27 cellular contexts compared by ENCODE assay signal in the genomic region with DNA sequence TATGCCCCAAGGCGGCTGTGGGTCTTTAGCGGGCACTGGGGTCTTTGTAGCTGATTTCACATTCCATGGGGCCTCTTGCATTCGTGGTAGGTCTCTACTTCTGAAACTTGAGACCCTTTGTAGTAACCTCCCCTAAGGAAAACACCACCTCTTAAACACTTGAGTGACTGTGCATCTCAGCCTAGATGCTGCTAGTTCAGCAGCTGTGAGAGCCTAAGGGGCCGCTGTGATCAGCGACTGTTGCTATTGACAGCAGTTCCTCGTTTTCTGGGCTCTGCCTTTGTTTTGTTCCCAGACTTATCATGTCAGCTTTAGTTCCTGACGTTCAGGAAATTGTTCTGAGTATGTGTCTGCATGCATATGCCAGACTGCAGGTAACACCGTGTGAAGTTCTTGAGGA.
A peak's percentile ranks its signal among the peaks of the same experiment; 100 is the strongest.
DNase-seq lines count a peak whose midpoint lies in the region; ATAC-seq and TF ChIP-seq lines count a peak whose summit lies in the region.
"Had no signal": no experiment of that assay in that cellular context is flagged by ENCODE, and none has a peak within 500 bp of the region (broad histone marks: within the 10 kb centered on the region; RNA-seq: fewer than 3 reads in every experiment).

No MANE protein-coding gene starts in this region.

- no peak overlapping the region for H3K4me3 Mint-ChIP-seq in endodermal cell
- H3K4me3 Mint-ChIP-seq: activated CD4-positive, alpha-beta memory T cell treated with anti-CD3 and anti-CD28 coated beads for 36 hours; CD8-positive, alpha-beta T cell; naive thymus-derived CD8-positive, alpha-beta T cell; stimulated activated naive CD8-positive, alpha-beta T cell treated with anti-CD3 and anti-CD28 coated beads, Interleukin-15, Interleukin-2, amounts not matched to agents 100 ng/mL and 50 ng/mL, for 24 hours had no signal

- H3K9me1 ChIP-seq in IMR-90 (ENCODE audit: insufficient read depth, low read length): peaks cover 17% of the 10 kb centered on the region; the same call in 1 of the 2 replicates

- H3K4me3 ChIP-seq in IMR-90 (ENCODE audit: insufficient read depth, low read depth, low read length) (no peak overlapping the region), endodermal cell (ENCODE audit: low read length) (no peak overlapping the region), neural cell (ENCODE audit: low read length) (peak overlapping the region; percentile 40), BE2C (ENCODE audit: low read depth, low read length) (no peak overlapping the region)
- H3K4me3 ChIP-seq: K562, testis had no signal

- H3K27ac ChIP-seq in IMR-90 (ENCODE audit: insufficient read depth, low read length) (no peak overlapping the region), endodermal cell (ENCODE audit: low read depth, low read length) (peak overlapping the region; percentile 46), neural cell (ENCODE audit: low read length) (peak overlapping the region; percentile 76)
- H3K27ac ChIP-seq: testis had no signal

- H2BK20ac ChIP-seq in IMR-90 (ENCODE audit: low read depth, low read length): no peak overlapping the region; the same call in 1 of the 2 replicates

- H2AFZ ChIP-seq in IMR-90 (replicated peaks; ENCODE audit: low read length, poor library complexity) (no peak overlapping the region), neural cell (ENCODE audit: low read depth, low read length) (no peak overlapping the region)

- dilution Hi-C loops in IMR-90 (cut with HindIII; ENCODE audit: low sequenced_read_pairs, unreplicated experiment): no loop called here

- no peak overlapping the region for H3K23ac ChIP-seq in IMR-90 (ENCODE audit: low read depth, low read length)

- H2AK9ac ChIP-seq in IMR-90 (replicated peaks; ENCODE audit: low read depth, low read length, poor library complexity): no peak overlapping the region

- H3K27me3 ChIP-seq in IMR-90 (ENCODE audit: control insufficient read depth, insufficient read depth, low read length) (no peaks in the 10 kb centered on the region), endodermal cell (ENCODE audit: control insufficient read depth, insufficient read depth, low read length, poor library complexity, severe bottlenecking) (no peaks in the 10 kb centered on the region), neural cell (ENCODE audit: insufficient read depth, low read depth, low read length) (no peaks in the 10 kb centered on the region), BE2C (no peaks in the 10 kb centered on the region)
- H3K27me3 ChIP-seq: testis had no signal

- POLR2A ChIA-PET in IMR-90 (lab: Charles Lee; ENCODE audit: unreplicated experiment): no interaction called here

- TF ChIP-seq POLR2A in IMR-90 (IDR thresholded peaks at IDR 0.05; ENCODE audit: low read depth, low read length): no peak

- H3K9me3 Mint-ChIP-seq in endodermal cell: no peaks in the 10 kb centered on the region
- H3K9me3 Mint-ChIP-seq: activated CD4-positive, alpha-beta memory T cell treated with anti-CD3 and anti-CD28 coated beads for 36 hours; CD8-positive, alpha-beta T cell; naive thymus-derived CD8-positive, alpha-beta T cell; stimulated activated naive CD8-positive, alpha-beta T cell treated with anti-CD3 and anti-CD28 coated beads, Interleukin-15, Interleukin-2, amounts not matched to agents 100 ng/mL and 50 ng/mL, for 24 hours had no signal

- no peak for ATAC-seq in IMR-90 (ENCODE audit: low read depth)
- ATAC-seq in GM21619 (IDR thresholded peaks at IDR 0.05; ENCODE audit: unreplicated experiment): no peak
- ATAC-seq: CD8-positive, alpha-beta T cell; naive thymus-derived CD8-positive, alpha-beta T cell; Panc1 had no signal

- CTCF ChIA-PET in IMR-90 (lab: Yijun Ruan, JAX): interaction anchor here (0.7 kb wide), 1 partner anchor 114 kb away, joined by 3 read pairs; no protein-coding TSS in a partner anchor

- no peaks in the 10 kb centered on the region for H3K79me1 ChIP-seq in IMR-90 (ENCODE audit: low read depth in 1 of 2, low read length in 2 of 2)

- intact Hi-C loops in IMR-90 (cut with micrococcal nuclease): no loop called here

- H3K27me3 Mint-ChIP-seq in endodermal cell (ENCODE audit: insufficient read depth): no peaks in the 10 kb centered on the region
- H3K27me3 Mint-ChIP-seq: activated CD4-positive, alpha-beta memory T cell treated with anti-CD3 and anti-CD28 coated beads for 36 hours; stimulated activated naive CD8-positive, alpha-beta T cell treated with anti-CD3 and anti-CD28 coated beads, Interleukin-15, Interleukin-2, amounts not matched to agents 100 ng/mL and 50 ng/mL, for 24 hours had no signal

- H3K36me3 ChIP-seq in IMR-90 (ENCODE audit: control insufficient read depth, insufficient read depth, low read length) (no peaks in the 10 kb centered on the region), endodermal cell (ENCODE audit: control insufficient read depth, insufficient read depth, low read length) (no peaks in the 10 kb centered on the region), neural cell (ENCODE audit: insufficient read depth, low read length) (no peaks in the 10 kb centered on the region), BE2C (no peaks in the 10 kb centered on the region)

- H3K9ac ChIP-seq in IMR-90 (ENCODE audit: low read depth, low read length) (no peak overlapping the region), endodermal cell (ENCODE audit: extremely low read depth, low read length, poor library complexity, severe bottlenecking) (no peak overlapping the region), neural cell (ENCODE audit: low read length) (peak overlapping the region; percentile 37)

- no peak overlapping the region; the same call in 1 of the 2 replicates for H3K4ac ChIP-seq in IMR-90 (ENCODE audit: low read depth, low read length)

- H3F3A ChIP-seq in neural cell (ENCODE audit: insufficient read depth, low read length, poor library complexity, severe bottlenecking): no peaks in the 10 kb centered on the region

- H3K4me2 ChIP-seq in IMR-90 (ENCODE audit: low read depth, low read length): no peak overlapping the region
- peak overlapping the region; percentile 40 for H3K4me2 ChIP-seq in neural cell (ENCODE audit: low read length)

- TF ChIP-seq CTCF in IMR-90 (conservative IDR thresholded peaks at IDR 0.05; ENCODE audit: low read depth, low read length) (no peak), endodermal cell (conservative IDR thresholded peaks at IDR 0.05) (no peak), neural cell (IDR thresholded peaks at IDR 0.05; ENCODE audit: poor library complexity, severe bottlenecking) (peak; percentile 9), BE2C (IDR thresholded peaks at IDR 0.05; ENCODE audit: low read depth, low read length) (no peak)

- H3K4me1 ChIP-seq in IMR-90 (ENCODE audit: control insufficient read depth, insufficient read depth, low read length): peaks cover 32% of the 10 kb centered on the region
- H3K4me1 ChIP-seq in endodermal cell (ENCODE audit: control insufficient read depth, insufficient read depth, low read length): no peaks in the 10 kb centered on the region
- no peaks in the 10 kb centered on the region; the same call in 1 of the 2 replicates for H3K4me1 ChIP-seq in BE2C
- H3K4me1 ChIP-seq: testis had no signal

- H3K36me3 Mint-ChIP-seq in endodermal cell (ENCODE audit: low read depth): no peaks in the 10 kb centered on the region
- H3K36me3 Mint-ChIP-seq: activated CD4-positive, alpha-beta memory T cell treated with anti-CD3 and anti-CD28 coated beads for 36 hours; CD8-positive, alpha-beta T cell; naive thymus-derived CD8-positive, alpha-beta T cell had no signal

- H3K9me3 ChIP-seq in IMR-90 (ENCODE audit: control insufficient read depth, insufficient read depth, low read length) (no peaks in the 10 kb centered on the region), endodermal cell (ENCODE audit: control insufficient read depth, low read length) (no peaks in the 10 kb centered on the region), neural cell (ENCODE audit: low read length) (no peaks in the 10 kb centered on the region), BE2C (no peaks in the 10 kb centered on the region)
- H3K9me3 ChIP-seq: testis had no signal

- no peak overlapping the region; the same call in 1 of the 2 replicates for H3K18ac ChIP-seq in IMR-90 (ENCODE audit: low read depth, low read length)

- WGBS in IMR-90 (ENCODE audit: extremely low coverage in 2 of 2, insufficient read length in 1 of 2), 2 experiments: 100% methylated on average over 2 of the region's 8 CpGs; no CpG with 5 or more reads in 1 of the 2 experiments
- WGBS in endodermal cell (ENCODE audit: insufficient coverage in 1 of 2, insufficient read length in 1 of 2), 2 experiments: 75 to 81% methylated on average over 8 of the region's 8 CpGs

- peak overlapping the region; percentile 50 for H2BK120ac ChIP-seq in IMR-90 (ENCODE audit: low read depth, low read length)

- TF ChIP-seq RAD21 in IMR-90 (IDR thresholded peaks at IDR 0.05; ENCODE audit: low read length) (no peak), neural cell (conservative IDR thresholded peaks at IDR 0.05) (peak; percentile 45)

- H2BK5ac ChIP-seq in IMR-90 (ENCODE audit: low read depth, low read length, poor library complexity, severe bottlenecking): no peak overlapping the region

- no peak overlapping the region for H2AK5ac ChIP-seq in IMR-90 (ENCODE audit: low read depth, low read length)

- no peaks in the 10 kb centered on the region for H3K9me2 ChIP-seq in neural cell (ENCODE audit: insufficient read depth, low read length)

- H2BK15ac ChIP-seq in IMR-90 (ENCODE audit: low read depth, low read length): no peak overlapping the region

- no peak overlapping the region for H3K56ac ChIP-seq in IMR-90 (ENCODE audit: extremely low read depth, insufficient read depth, low read length)

- BruUV-seq in IMR-90 (replicated peaks; lab: Mats Ljungman, UMichigan): no TSS peak

- DNase-seq in Ammon's horn (ENCODE audit: low spot score) (peak; percentile 20), IMR-90 (no peak), endodermal cell (no peak), BE2C (no peak), NCI-H1092 treated with DMSO at 0.1 percent for 48 hours (lab: John Stamatoyannopoulos, UW) (no peak), SIG-M5 treated with dmso at 0.1 percent for 504 hours (lab: John Stamatoyannopoulos, UW; ENCODE audit: unreplicated experiment) (no peak)
- DNase-seq: activated CD4-positive, alpha-beta memory T cell treated with anti-CD3 and anti-CD28 coated beads for 36 hours; activated CD4-positive, alpha-beta T cell treated with anti-CD3 and anti-CD28 coated beads for 1 hour; activated CD8-positive, alpha-beta memory T cell treated with anti-CD3 and anti-CD28 coated beads, Interleukin-2, amount 50 U/mL, for 4 hours; activated naive CD4-positive, alpha-beta T cell treated with Interleukin-2 at 50 U/mL for 16 hours; CD8-positive, alpha-beta T cell; head of caudate nucleus; kidney; naive thymus-derived CD8-positive, alpha-beta T cell; NCI-H1092; NCI-H187 treated with DMSO at 0.1 percent for 48 hours; NCI-H226; NCI-H526 treated with DMSO at 0.1 percent for 48 hours; NK-92 treated with Interleukin-12 subunit alpha and Interleukin-12 subunit beta, amount 100 ng/mL, for 24 hours; SHP77; T-helper 2 cell; testis had no signal

- peak; percentile 86 for TF ChIP-seq EP300 in neural cell (conservative IDR thresholded peaks at IDR 0.05; ENCODE audit: poor library complexity, severe bottlenecking)

- no peak overlapping the region; the same call in 1 of the 2 replicates for H4K5ac ChIP-seq in IMR-90 (ENCODE audit: low read depth, low read length)

- in situ Hi-C loops in IMR-90 (cut with MboI; ENCODE audit: low sequenced_read_pairs): no loop called here

- H4K8ac ChIP-seq in IMR-90 (ENCODE audit: low read depth in 2 of 2, low read length in 2 of 2): no peak overlapping the region

- no peak overlapping the region for H3K14ac ChIP-seq in IMR-90 (replicated peaks; ENCODE audit: low read depth, low read length)

- peaks cover 6% of the 10 kb centered on the region for H3K4me1 Mint-ChIP-seq in endodermal cell

- no peaks in the 10 kb centered on the region for H3K79me2 ChIP-seq in neural cell (replicated peaks; ENCODE audit: insufficient read depth, low read length)

- no peak overlapping the region for H3K27ac Mint-ChIP-seq in endodermal cell
- H3K27ac Mint-ChIP-seq: activated CD4-positive, alpha-beta memory T cell treated with anti-CD3 and anti-CD28 coated beads for 36 hours; CD8-positive, alpha-beta T cell; stimulated activated naive CD8-positive, alpha-beta T cell treated with anti-CD3 and anti-CD28 coated beads, Interleukin-15, Interleukin-2, amounts not matched to agents 100 ng/mL and 50 ng/mL, for 24 hours had no signal

- H4K91ac ChIP-seq in IMR-90 (ENCODE audit: insufficient read depth, low read depth, low read length): no peak overlapping the region

- no peaks in the 10 kb centered on the region for H4K20me1 ChIP-seq in IMR-90 (ENCODE audit: insufficient read depth, low read length)
- H4K20me1 ChIP-seq in neural cell (ENCODE audit: insufficient read depth): no peaks in the 10 kb centered on the region
